In genomic region chr14:34501004-34501580, GRCh38 we compare ENCODE assay signal across 1 cellular context.
TF ChIP-seq lines count a peak whose summit lies in the region.

No MANE protein-coding gene starts in this region.

TF ChIP-seq in IMR-90, 13 proteins besides CTCF, POLR2A, EP300 and RAD21 (continued from another document):
- TF ChIP-seq USF2 (IDR thresholded peaks at IDR 0.05; ENCODE audit: low read depth, low read length) (no peak), FOS (IDR thresholded peaks at IDR 0.05; ENCODE audit: low read depth, low read length) (no peak), MAFK (IDR thresholded peaks at IDR 0.05; ENCODE audit: low read depth, low read length) (no peak), ELK1 (IDR thresholded peaks at IDR 0.05; ENCODE audit: borderline replicate concordance, low read depth, low read length) (no peak)
